In the genomic region with DNA sequence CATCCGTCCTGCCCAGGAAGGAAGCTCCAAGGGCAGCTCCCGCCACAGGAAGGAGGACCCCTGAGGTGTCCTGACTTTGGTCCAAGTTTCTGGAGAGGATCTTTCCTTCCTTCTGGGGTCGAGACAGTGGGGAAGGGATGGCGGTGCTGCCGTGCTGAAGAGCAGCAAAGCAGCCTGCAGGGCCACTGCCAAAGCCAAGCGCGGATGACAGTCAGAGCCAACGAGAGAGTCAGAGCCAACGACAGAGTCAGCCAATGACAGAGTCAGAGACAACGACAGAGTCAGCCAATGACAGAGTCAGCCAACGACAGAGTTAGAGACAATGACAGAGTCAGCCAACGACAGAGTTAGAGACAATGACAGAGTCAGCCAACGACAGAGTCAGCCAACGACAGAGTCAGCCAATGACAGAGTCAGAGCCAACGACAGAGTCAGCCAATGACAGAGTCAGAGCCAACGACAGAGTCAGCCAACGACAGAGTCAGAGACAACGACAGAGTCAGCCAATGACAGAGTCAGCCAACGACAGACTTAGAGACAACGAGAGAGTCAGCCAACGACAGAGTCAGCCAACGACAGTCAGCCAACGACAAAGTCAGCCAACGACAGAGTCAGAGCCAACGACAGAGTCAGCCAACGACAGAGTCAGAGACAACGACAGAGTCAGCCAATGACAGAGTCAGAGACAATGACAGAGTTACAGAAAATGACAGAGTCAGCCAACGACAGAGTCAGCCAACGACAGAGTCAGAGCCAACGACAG, we compare ENCODE assay signal across 2 cellular contexts. TPM values are rescaled to one million over a fixed set of nuclear protein-coding genes. Genes with fewer than 3 reads are reported as not detected.
"Had no signal": no experiment of that assay in that cellular context is flagged by ENCODE, and none has a peak within 500 bp of the region (broad histone marks: within the 10 kb centered on the region; RNA-seq: fewer than 3 reads in every experiment).

No MANE protein-coding gene starts in this region.

RNA-seq across cellular contexts. Expression of a gene that starts 33.8 kb away (rescaled TPM):
- total RNA-seq: natural killer cell, osteoblast had no signal
